In the genomic region with DNA sequence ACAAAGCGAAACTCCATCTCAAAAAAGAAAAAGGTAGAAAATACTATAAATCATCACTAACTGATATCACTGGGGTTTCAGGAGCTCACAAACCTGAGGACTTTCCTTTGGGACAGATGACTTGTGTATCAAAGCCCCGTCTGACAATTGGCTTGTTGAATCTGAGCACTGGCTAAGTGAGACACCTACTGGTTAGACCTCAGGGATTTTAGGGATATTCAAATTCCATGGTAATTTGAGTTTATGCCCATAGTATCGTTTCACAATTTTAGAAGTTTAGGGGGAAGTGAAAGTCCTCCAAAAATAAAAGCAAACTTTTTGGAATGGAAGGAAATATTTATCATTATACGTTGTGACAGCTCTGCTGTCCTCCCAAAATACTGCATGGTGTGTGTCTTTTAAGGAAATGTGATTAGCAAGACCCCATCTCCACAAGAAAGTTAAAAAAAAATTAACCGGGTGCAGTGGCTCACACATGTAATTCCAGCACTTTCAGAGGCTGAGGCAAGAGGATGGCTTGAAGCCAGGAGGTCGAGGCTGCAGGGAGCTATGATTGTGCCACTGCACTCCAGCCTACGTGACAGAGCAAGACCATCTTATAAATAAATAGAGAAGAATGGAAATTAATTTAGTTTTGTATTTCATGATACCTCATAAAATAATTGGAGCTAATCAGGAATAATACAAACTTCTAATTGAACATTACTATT, we compare ENCODE assay signal across 11 cellular contexts. TPM values are rescaled to one million over a fixed set of nuclear protein-coding genes. Genes with fewer than 3 reads are reported as not detected.
DNase-seq lines count a peak whose midpoint lies in the region; ATAC-seq, FAIRE-seq and TF ChIP-seq lines count a peak whose summit lies in the region.
"Had no signal": no experiment of that assay in that cellular context is flagged by ENCODE, and none has a peak within 500 bp of the region (broad histone marks: within the 10 kb centered on the region; RNA-seq: fewer than 3 reads in every experiment).

No MANE protein-coding gene starts in this region.

- H4K8ac ChIP-seq in H1 (ENCODE audit: extremely low read depth, insufficient read depth, low read length) = no peak overlapping the region

- no peak for FAIRE-seq in H1 (lab: Jason Lieb, UNC)

- no peak overlapping the region for H3K4me3 Mint-ChIP-seq in stimulated activated memory B cell treated with anti-CD40 and anti-IgM and Interleukin-4, amounts not matched to agents 10 μg/mL and 1 μg/mL and 100 μg/mL, for 72 hours

- H4K20me1 ChIP-seq in H1 (replicated peaks in 1 of 2; ENCODE audit: control insufficient read depth in 1 of 2, insufficient read depth in 2 of 2, low read length in 2 of 2) = peaks cover 0 to 4% of the 10 kb centered on the region in 2 experiments

- peaks cover 4% of the 10 kb centered on the region for H3K9me3 Mint-ChIP-seq in stimulated activated memory B cell treated with anti-CD40 and anti-IgM and Interleukin-4, amounts not matched to agents 10 μg/mL and 1 μg/mL and 100 μg/mL, for 72 hours

- DNase-seq in NCI-H82 (lab: John Stamatoyannopoulos, UW) = peak; percentile 36
- no peak for DNase-seq in NCI-H82 treated with DMSO at 0.1 percent for 48 hours (lab: John Stamatoyannopoulos, UW; ENCODE audit: unreplicated experiment)
- DNase-seq in NCI-H69 (lab: John Stamatoyannopoulos, UW) = peak; percentile 49
- no peak for DNase-seq in H1 (ENCODE audit: low read depth in 1 of 2, low spot score in 2 of 2)
- peak in 1 of 2 donors; percentile 36 for DNase-seq in psoas muscle
- no peak for DNase-seq in GM13977 (ENCODE audit: low spot score)
- no peak for DNase-seq in activated CD4-positive, alpha-beta T cell treated with anti-CD3 and anti-CD28 coated beads, Interleukin-2, amount 50 U/mL, for 4 hours
- DNase-seq: CD4-positive, CD25-positive, alpha-beta regulatory T cell; heart right ventricle had no signal

- H3K4me3 ChIP-seq in H1 (ENCODE audit: extremely low read depth in 1 of 4, insufficient read depth in 2 of 4, low read depth in 3 of 4, low read length in 4 of 4) (no peak overlapping the region), psoas muscle (no peak overlapping the region)
- H3K4me3 ChIP-seq: heart right ventricle, SJSA1 had no signal

- TF ChIP-seq RAD21 in H1 (IDR thresholded peaks at IDR 0.05 in 1 of 2, conservative IDR thresholded peaks at IDR 0.05 in 1 of 2; ENCODE audit: low read depth in 2 of 2, low read length in 2 of 2) = peak; percentile 40 to 53

- POLR2A ChIA-PET in H1 (lab: Charles Lee; ENCODE audit: partially characterized antibody) = interaction anchor here (0.6 kb wide), 1 partner anchor 475 kb away, joined by 4 read pairs; no protein-coding TSS in a partner anchor

- no peak for ATAC-seq in psoas muscle
- ATAC-seq in stimulated activated memory B cell treated with anti-CD40 and anti-IgM and Interleukin-4, amounts not matched to agents 10 μg/mL and 1 μg/mL and 100 μg/mL, for 72 hours = no peak

- H2BK120ac ChIP-seq in H1 (replicated peaks; ENCODE audit: low read depth, low read length) = no peak overlapping the region

- H2AK5ac ChIP-seq in H1 (ENCODE audit: low read depth, low read length) = no peak overlapping the region

- no peak for TF ChIP-seq EP300 in H1 (IDR thresholded peaks at IDR 0.05; ENCODE audit: borderline replicate concordance in 1 of 2, low read depth in 2 of 2, low read length in 2 of 2)

- no peaks in the 10 kb centered on the region for H3K79me1 ChIP-seq in H1 (ENCODE audit: low read depth, low read length)

- H2BK5ac ChIP-seq in H1 (ENCODE audit: low read depth, low read length) = no peak overlapping the region

- no peak overlapping the region for H3K27ac Mint-ChIP-seq in stimulated activated memory B cell treated with anti-CD40 and anti-IgM and Interleukin-4, amounts not matched to agents 10 μg/mL and 1 μg/mL and 100 μg/mL, for 72 hours
- H3K27ac Mint-ChIP-seq: CD4-positive, CD25-positive, alpha-beta regulatory T cell had no signal

- no peaks in the 10 kb centered on the region for H3K23me2 ChIP-seq in H1 (ENCODE audit: low read depth, low read length)

- in situ Hi-C loops in GM13977 (cut with MboI; ENCODE audit: low pct_unique_long_range_greater_than_20kb, low sequenced_read_pairs, unreplicated experiment) = no loop called here

- H3K27me3 ChIP-seq in H1 (replicated peaks in 1 of 4; ENCODE audit: control insufficient read depth in 3 of 4, extremely low read depth in 1 of 4, insufficient read depth in 3 of 4, low read length in 3 of 4) = peaks cover 0 to 2% (median 0%) of the 10 kb centered on the region in 4 experiments; a peak in 2 of 7 replicates
- H3K27me3 ChIP-seq in psoas muscle (ENCODE audit: insufficient read depth in 3 of 3, low read length in 2 of 3) = peaks cover 0 to 28% (median 7%) of the 10 kb centered on the region in 3 donors
- H3K27me3 ChIP-seq: SJSA1 had no signal

- 90% methylated on average over 7 of the region's 7 CpGs; no CpG with 5 or more reads in 1 of the 2 experiments for WGBS in H1 (ENCODE audit: extremely low coverage in 1 of 2, insufficient coverage in 1 of 2, insufficient read length in 1 of 2, insufficient replicate concordance in 2 of 2, low coverage in 1 of 2, low lambda C conversion rate in 2 of 2, missing lambda C conversion rate in 1 of 2), 2 experiments
- WGBS in psoas muscle, 3 donors = 30 to 38% (median 36%) methylated on average over 7 of the region's 7 CpGs

- H3K9ac ChIP-seq in H1 (replicated peaks in 1 of 4; ENCODE audit: extremely low read depth in 1 of 4, low read depth in 3 of 4, low read length in 3 of 4) = no peak overlapping the region

- intact Hi-C loops in psoas muscle (cut with DNase I) = no loop called here

- H4K91ac ChIP-seq in H1 (replicated peaks; ENCODE audit: insufficient read length, low read length) = no peak overlapping the region

- peaks cover 15% of the 10 kb centered on the region for H3K27me3 Mint-ChIP-seq in stimulated activated memory B cell treated with anti-CD40 and anti-IgM and Interleukin-4, amounts not matched to agents 10 μg/mL and 1 μg/mL and 100 μg/mL, for 72 hours

- no peak overlapping the region for H3K4ac ChIP-seq in H1 (replicated peaks; ENCODE audit: insufficient read length, low read depth, low read length)

- H3K36me3 ChIP-seq in H1 (ENCODE audit: control insufficient read depth in 2 of 4, insufficient read depth in 4 of 4, low read length in 3 of 4) = no peaks in the 10 kb centered on the region
- no peaks in the 10 kb centered on the region for H3K36me3 ChIP-seq in psoas muscle (ENCODE audit: insufficient read depth in 1 of 2, low read depth in 1 of 2)
- H3K36me3 ChIP-seq: heart right ventricle, SJSA1 had no signal

- peaks cover 0 to 2% of the 10 kb centered on the region in 2 experiments; a peak in 1 of 4 replicates for H3K9me3 ChIP-seq in H1 (ENCODE audit: insufficient read depth in 2 of 2, low read depth in 1 of 2, low read length in 1 of 2)
- H3K9me3 ChIP-seq in psoas muscle = no peaks in the 10 kb centered on the region

- H3K4me1 ChIP-seq in H1 (replicated peaks in 1 of 4; ENCODE audit: control insufficient read depth in 3 of 4, insufficient read depth in 4 of 4, low read length in 3 of 4) (peaks cover 0 to 3% (median 0%) of the 10 kb centered on the region in 4 experiments; a peak in 1 of 7 replicates), psoas muscle (no peaks in the 10 kb centered on the region)
- H3K4me1 ChIP-seq: SJSA1 had no signal

- no peak overlapping the region for H2BK15ac ChIP-seq in H1 (ENCODE audit: low read length)

- TF ChIP-seq CTCF in H1 (IDR thresholded peaks at IDR 0.05; ENCODE audit: control extremely low read depth in 1 of 3, insufficient read depth in 1 of 3, low read depth in 1 of 3, low read length in 3 of 3) (peak in 1 of 3 experiments; percentile 21; a peak in 1 of 4 replicates), psoas muscle (IDR thresholded peaks at IDR 0.05) (peak; percentile 15), GM13977 (IDR thresholded peaks at IDR 0.05; ENCODE audit: extremely low read depth, insufficient read depth, missing control alignments) (no peak)

- H3K36me3 Mint-ChIP-seq in stimulated activated memory B cell treated with anti-CD40 and anti-IgM and Interleukin-4, amounts not matched to agents 10 μg/mL and 1 μg/mL and 100 μg/mL, for 72 hours = peaks cover 6% of the 10 kb centered on the region
- H3K36me3 Mint-ChIP-seq: CD4-positive, CD25-positive, alpha-beta regulatory T cell had no signal

- H2BK20ac ChIP-seq in H1 (ENCODE audit: low read length) = no peak overlapping the region

- no peak overlapping the region for H4K5ac ChIP-seq in H1 (ENCODE audit: insufficient read length, low read depth, low read length)

- H3K27ac ChIP-seq in H1 (ENCODE audit: low read depth, low read length) (no peak overlapping the region), psoas muscle (no peak overlapping the region)
- H3K27ac ChIP-seq: heart right ventricle, SJSA1 had no signal

- H3K4me1 Mint-ChIP-seq in stimulated activated memory B cell treated with anti-CD40 and anti-IgM and Interleukin-4, amounts not matched to agents 10 μg/mL and 1 μg/mL and 100 μg/mL, for 72 hours = no peaks in the 10 kb centered on the region
- H3K4me1 Mint-ChIP-seq: CD4-positive, CD25-positive, alpha-beta regulatory T cell had no signal

- H3K18ac ChIP-seq in H1 (ENCODE audit: extremely low read depth, low read length) = no peak overlapping the region

- no peak overlapping the region for H2BK12ac ChIP-seq in H1 (ENCODE audit: low read depth, low read length)

- H2AFZ ChIP-seq in H1 (ENCODE audit: low read length) = no peak overlapping the region

- H3K14ac ChIP-seq in H1 (ENCODE audit: insufficient read length) = no peak overlapping the region

- H3K56ac ChIP-seq in H1 (replicated peaks; ENCODE audit: insufficient read length, low read depth, low read length) = no peak overlapping the region

- CTCF ChIA-PET in H1 (lab: Charles Lee; ENCODE audit: partially characterized antibody) = interaction anchor here (0.6 to 3.0 kb wide), 19 partner anchors 9 to 508 kb away, joined by 3 to 10 read pairs (median 4); no protein-coding TSS in a partner anchor

- H3K4me2 ChIP-seq in H1 (ENCODE audit: insufficient read depth in 1 of 2, low read depth in 2 of 2, low read length in 2 of 2) = no peak overlapping the region

- no peak overlapping the region for H3K23ac ChIP-seq in H1 (ENCODE audit: insufficient read length)

- no peaks in the 10 kb centered on the region for H3K79me2 ChIP-seq in H1 (ENCODE audit: control insufficient read depth in 1 of 2, insufficient read depth in 2 of 2, low read length in 2 of 2)

- TF ChIP-seq POLR2A in H1 (IDR thresholded peaks at IDR 0.05; ENCODE audit: control extremely low read depth in 1 of 2, low read depth in 2 of 2, low read length in 2 of 2) = no peak

RNA-seq across cellular contexts. Expression of a gene that starts 49.2 kb away (rescaled TPM):
- 5.5 and 6.2 TPM in 2 replicates for total RNA-seq in H1 (2021; fragmentation: NEBNext Ultra II Directional; extraction: Animal tissue kit (Norgen Biotek cat#: 25700))
- polyA plus RNA-seq in H1 (2011; rRNA removed) (9.6 and 11.7 TPM in 2 replicates), psoas muscle (10 to 100 TPM in 1 of 3 donors, 1 to 10 TPM in 2; 2.9 to 13.8 (median 5.3) TPM)
- polyA plus RNA-seq in H1 (2011; cell fraction: cytosol; rRNA removed) = 8.7 TPM
- polyA plus RNA-seq in H1 (2011; cell fraction: nucleus; rRNA removed) = 8.7 TPM
- polyA plus RNA-seq in H1 (2012, experiment 1 of 2) = 2.7 to 6.9 TPM (median 5.5 TPM) in 4 replicates
- 2.7 TPM for polyA plus RNA-seq in H1 (2012, experiment 2 of 2)
- 2.2 TPM for polyA plus RNA-seq in H1 (2013, experiment 1 of 2)
- 2.1 TPM for polyA plus RNA-seq in H1 (2013, experiment 2 of 2)
- polyA minus RNA-seq in H1 (2011; rRNA and poly(A)+ RNA removed) = 10.8 and 11.9 TPM in 2 replicates
- polyA minus RNA-seq in H1 (2011; cell fraction: cytosol; rRNA and poly(A)+ RNA removed) = 10.6 TPM
- 10.5 TPM for polyA minus RNA-seq in H1 (2011; cell fraction: nucleus; rRNA and poly(A)+ RNA removed)
- 1 to 10 TPM; 4.5 to 7.9 (median 5.0) TPM for total RNA-seq in psoas muscle

Comparison
In these comparisons a context has a peak if more than half of its experiments do, and no peak if none do; other contexts are left out.
1. DNase-seq: peak in NCI-H82 (single experiment) and NCI-H69 (single experiment); none in NCI-H82 treated with DMSO at 0.1 percent for 48 hours (single experiment), H1 (0 of 2), GM13977 (single experiment) and activated CD4-positive, alpha-beta T cell treated with anti-CD3 and anti-CD28 coated beads, Interleukin-2, amount 50 U/mL, for 4 hours (0 of 2).